ENCODE assay signal across 8 cellular contexts in the genomic region with DNA sequence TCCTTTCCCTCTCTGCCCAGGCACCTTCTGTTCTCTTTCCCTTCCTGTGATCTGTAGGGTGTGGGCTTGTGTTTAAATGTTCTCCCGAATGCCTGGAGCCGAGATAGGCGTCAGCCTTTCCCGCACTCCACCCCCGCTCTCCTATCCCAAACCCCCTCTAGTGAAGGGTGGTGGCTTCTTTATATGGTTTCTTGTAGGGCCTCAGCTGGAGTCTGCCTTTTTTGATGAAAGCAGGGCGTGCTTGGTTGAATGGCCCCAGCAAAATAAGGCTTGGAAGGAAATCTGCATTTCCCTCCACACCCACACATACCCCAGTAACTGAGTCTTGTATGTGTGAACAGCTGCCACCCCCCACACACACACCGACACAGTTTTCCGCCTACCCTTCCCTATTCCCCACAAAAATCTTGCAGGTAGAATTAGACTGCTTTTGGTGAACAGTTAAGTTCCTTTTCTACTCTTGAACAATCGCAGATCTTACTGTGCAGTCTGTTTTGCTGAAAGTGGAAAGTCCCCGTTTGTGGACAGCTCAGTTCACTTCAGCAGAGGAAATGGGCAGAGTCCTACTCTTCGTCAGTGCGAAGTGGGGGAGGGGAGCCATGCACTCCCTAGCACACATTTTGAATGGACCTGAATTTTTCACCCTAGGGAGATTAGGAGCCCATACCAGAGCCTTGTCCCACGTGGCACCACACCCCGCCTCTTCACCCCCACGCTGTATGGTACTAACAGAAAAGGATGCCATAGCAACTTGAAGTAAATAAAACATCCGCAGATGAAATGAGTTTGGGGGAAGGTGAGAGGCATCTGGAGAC. TPM values are rescaled to one million over a fixed set of nuclear protein-coding genes. Genes with fewer than 3 reads are reported as not detected.
DNase-seq lines count a peak whose midpoint lies in the region; ATAC-seq and TF ChIP-seq lines count a peak whose summit lies in the region.

No MANE protein-coding gene starts in this region.

- peak overlapping the region; percentile 88 to 91 for H3K27ac ChIP-seq in coronary artery

- DNase-seq in BE2C (peak; percentile 73), NCI-H2171 treated with DMSO at 0.1 percent for 48 hours (lab: John Stamatoyannopoulos, UW) (peak; percentile 69), coronary artery (ENCODE audit: low spot score) (peak; percentile 85), lower leg skin (ENCODE audit: low spot score in 2 of 2) (peak; percentile 62 to 90)
- DNase-seq in activated CD4-positive, alpha-beta T cell treated with anti-CD3 and anti-CD28 coated beads for 24 hours (ENCODE audit: low read depth in 2 of 2), result peak; percentile 69 to 73
- peak; percentile 47 to 56 (median 51) for DNase-seq in stimulated activated CD4-positive, alpha-beta T cell treated with anti-CD3 and anti-CD28 coated beads, TNF-alpha, amount 100 ng/mL, for 1 hour (ENCODE audit: low read depth in 3 of 3, low spot score in 1 of 3)

- no peak for TF ChIP-seq POLR2A in lower leg skin (IDR thresholded peaks at IDR 0.05)

- H3K9me3 ChIP-seq in BE2C, result no peaks in the 10 kb centered on the region

- H3K4me3 ChIP-seq in BE2C (ENCODE audit: low read depth, low read length) (peak overlapping the region; percentile 99), coronary artery (peak overlapping the region; percentile 77), lower leg skin (ENCODE audit: low read depth, poor library complexity, severe bottlenecking) (peak overlapping the region; percentile 61)

- peaks cover 39% of the 10 kb centered on the region for H3K36me3 ChIP-seq in BE2C

- TF ChIP-seq CTCF in BE2C (IDR thresholded peaks at IDR 0.05; ENCODE audit: low read depth, low read length), result no peak
- TF ChIP-seq CTCF in coronary artery (IDR thresholded peaks at IDR 0.05), result no peak
- no peak for TF ChIP-seq CTCF in lower leg skin (IDR thresholded peaks at IDR 0.05)

- H3K27me3 ChIP-seq in BE2C, result no peaks in the 10 kb centered on the region

- peaks cover 9% of the 10 kb centered on the region for H3K4me1 ChIP-seq in BE2C

- intact Hi-C loops in lower leg skin (cut with DNase I; ENCODE audit: low total_unique reads), result no loop called here

- ATAC-seq in GM21423 (IDR thresholded peaks at IDR 0.05; ENCODE audit: unreplicated experiment) (peak; percentile 28), GM19035 (IDR thresholded peaks at IDR 0.05; ENCODE audit: unreplicated experiment) (no peak)

- 0 to 1% methylated on average over 16 of the region's 16 CpGs for WGBS in lower leg skin, 2 donors

RNA-seq across cellular contexts. Expression of gene GRK2, which starts 25.5 kb away (rescaled TPM):
- polyA plus RNA-seq in BE2C (2012; ENCODE audit: insufficient read depth, insufficient read length, low read depth), result 272 TPM
- 100 to 1,000 TPM in 3 of 4 donors, 10 to 100 TPM in 1; 81.1 to 127 (median 114) TPM for total RNA-seq in lower leg skin

RNA-seq across cellular contexts. Expression of gene ANKRD13D, which starts 48.3 kb away (rescaled TPM):
- polyA plus RNA-seq in BE2C (2012; ENCODE audit: insufficient read depth, insufficient read length, low read depth), result 133 TPM
- 10 to 100 TPM; 60.5 to 84.7 (median 72.8) TPM for total RNA-seq in lower leg skin
